ENCODE assay signal across 27 cellular contexts in the genomic region with DNA sequence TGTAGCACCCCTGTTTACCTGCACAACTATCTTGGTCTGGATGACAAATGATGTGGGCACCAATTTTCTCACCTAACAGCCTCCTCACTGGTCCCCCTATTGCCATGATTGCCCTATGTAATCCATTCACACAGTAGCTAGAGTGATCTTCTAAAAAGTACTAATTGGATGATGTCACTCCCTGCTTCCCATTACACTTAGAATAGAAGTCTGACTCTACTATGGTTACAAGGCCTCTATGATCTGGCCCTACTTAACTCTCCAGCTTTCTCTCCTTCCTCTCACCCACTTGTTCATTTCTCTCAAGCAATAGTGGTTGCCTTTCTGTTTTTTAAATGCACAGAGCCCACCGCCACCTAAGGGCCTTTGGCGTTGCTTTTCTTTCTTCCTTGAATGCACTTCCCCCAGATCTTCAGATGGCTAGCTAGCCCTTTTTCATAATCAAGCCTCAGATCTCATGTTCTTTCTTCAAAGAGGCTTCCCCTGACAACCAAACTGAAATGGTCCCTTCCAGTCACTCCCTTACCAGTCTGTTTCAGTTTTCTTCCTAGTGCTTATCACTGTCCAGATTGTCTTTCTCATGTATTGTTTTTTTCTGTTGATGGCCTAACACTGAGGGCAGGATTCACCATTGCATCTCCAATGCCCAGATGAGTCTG.
"Had no signal": no experiment of that assay in that cellular context is flagged by ENCODE, and none has a peak within 500 bp of the region (broad histone marks: within the 10 kb centered on the region; RNA-seq: fewer than 3 reads in every experiment).

No MANE protein-coding gene starts in this region.

- H3K4me3 Mint-ChIP-seq: activated naive CD4-positive, alpha-beta T cell treated with anti-CD3 and anti-CD28 coated beads, Interleukin-2, amount 10 ng/mL, durations not matched to agents 7 days and 5 days; neural progenitor cell; T-helper 1 cell treated with Interleukin-12 subunit alpha and Interleukin-12 subunit beta and Interleukin-4 antibody, amounts not matched to agents 30 μg/mL and 1 μg/mL, for 36 hours; WTC11 had no signal

- H3K27me3 ChIP-seq: body of pancreas, left lung, suprapubic skin, tibial nerve had no signal

- H3K9me3 ChIP-seq: body of pancreas, left lung, psoas muscle, suprapubic skin, tibial nerve had no signal

- H3K4me3 ChIP-seq: body of pancreas, left lung, lung, neural progenitor cell, psoas muscle, suprapubic skin, tibial nerve had no signal

- H2AFZ ChIP-seq: neural progenitor cell, parathyroid adenoma had no signal

- H3K27ac Mint-ChIP-seq: activated naive CD4-positive, alpha-beta T cell treated with anti-CD3 and anti-CD28 coated beads, Interleukin-2, amount 10 ng/mL, durations not matched to agents 7 days and 5 days; neural progenitor cell; T-helper 1 cell treated with Interleukin-12 subunit alpha and Interleukin-12 subunit beta and Interleukin-4 antibody, amounts not matched to agents 30 μg/mL and 1 μg/mL, for 36 hours; WTC11 had no signal

- H3K4me2 ChIP-seq: neural progenitor cell had no signal

- FAIRE-seq: colon, endometrium, frontal cortex, islet of Langerhans had no signal

- ATAC-seq: body of pancreas, WTC11 had no signal

- H3K27ac ChIP-seq: body of pancreas, left lung, neural progenitor cell, parathyroid adenoma, psoas muscle, suprapubic skin, tibial nerve had no signal

- H3K36me3 Mint-ChIP-seq: activated naive CD4-positive, alpha-beta T cell treated with anti-CD3 and anti-CD28 coated beads, Interleukin-2, amount 10 ng/mL, durations not matched to agents 7 days and 5 days; neural progenitor cell; WTC11 had no signal

- H3K9ac ChIP-seq: neural progenitor cell, parathyroid adenoma had no signal

- H3K9me3 Mint-ChIP-seq: activated naive CD4-positive, alpha-beta T cell treated with anti-CD3 and anti-CD28 coated beads, Interleukin-2, amount 10 ng/mL, durations not matched to agents 7 days and 5 days; naive thymus-derived CD4-positive, alpha-beta T cell; neural progenitor cell; T-helper 1 cell treated with Interleukin-12 subunit alpha and Interleukin-12 subunit beta and Interleukin-4 antibody, amounts not matched to agents 30 μg/mL and 1 μg/mL, for 36 hours; WTC11 had no signal

- H3K36me3 ChIP-seq: left lung, neural progenitor cell, suprapubic skin, tibial nerve had no signal

- DNase-seq: activated CD4-positive, alpha-beta T cell treated with anti-CD3 and anti-CD28 coated beads for 1 hour; activated gamma-delta T cell; activated naive CD4-positive, alpha-beta T cell treated with anti-CD3 and anti-CD28 coated beads, Interleukin-2, amount 10 ng/mL, durations not matched to agents 7 days and 5 days; anterior cingulate cortex; body of pancreas; dermis blood vessel endothelial cell; effector CD4-positive, alpha-beta T cell; glutamatergic neuron; left lung; naive thymus-derived CD4-positive, alpha-beta T cell; occipital lobe; psoas muscle; stimulated activated CD4-positive, alpha-beta T cell treated with anti-CD3 and anti-CD28 coated beads, Interleukin-15, amount 100 ng/mL, for 24 hours; stimulated activated naive CD4-positive, alpha-beta T cell; SW 1271; T1000 had no signal
